ENCODE assay signal across 9 cellular contexts in the genomic region with DNA sequence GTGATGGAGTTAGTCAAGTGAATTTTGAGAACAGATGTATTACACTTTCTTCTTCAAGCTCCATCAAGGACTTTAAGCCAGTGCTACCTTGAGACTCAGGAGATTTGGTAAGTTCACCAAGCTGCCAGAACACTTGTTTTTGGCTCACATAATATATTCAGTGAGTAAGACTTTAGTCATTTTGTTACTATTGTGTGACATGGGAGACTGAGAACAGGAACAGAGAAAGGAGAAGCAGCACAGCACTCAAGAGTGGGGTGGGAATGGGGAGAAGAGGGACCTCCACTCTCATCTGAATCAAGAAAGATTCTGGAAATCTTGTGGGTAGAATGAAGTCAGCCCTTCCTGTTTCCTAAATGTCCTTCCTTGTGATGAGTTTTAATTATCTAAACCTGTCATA.
DNase-seq lines count a peak whose midpoint lies in the region; ATAC-seq and TF ChIP-seq lines count a peak whose summit lies in the region.
"Had no signal": no experiment of that assay in that cellular context is flagged by ENCODE, and none has a peak within 500 bp of the region (broad histone marks: within the 10 kb centered on the region; RNA-seq: fewer than 3 reads in every experiment).

No MANE protein-coding gene starts in this region.

- H3K27me3 Mint-ChIP-seq in activated T-helper 2 cell treated with anti-CD3 and anti-CD28 coated beads, Interferon-gamma antibody, Interleukin-2, Interleukin-4, amounts not matched to agents 10 μg/mL and 5 μg/mL and 100 μg/mL, durations not matched to agents 14 hours and 24 hours and 36 hours (ENCODE audit: low read depth), result peaks cover 3% of the 10 kb centered on the region
- H3K27me3 Mint-ChIP-seq in osteocyte (ENCODE audit: unreplicated experiment), result peaks cover 12% of the 10 kb centered on the region

- H4K20me1 ChIP-seq in smooth muscle cell (ENCODE audit: low read depth), result no peaks in the 10 kb centered on the region

- H3K4me1 ChIP-seq in smooth muscle cell (ENCODE audit: low read depth) (peaks cover 3% of the 10 kb centered on the region), colonic mucosa (no peaks in the 10 kb centered on the region)

- H3K4me2 ChIP-seq in smooth muscle cell, result no peak overlapping the region

- no peak overlapping the region for H3K27ac ChIP-seq in smooth muscle cell (ENCODE audit: low read depth)
- H3K27ac ChIP-seq in colonic mucosa, result no peak overlapping the region
- H3K27ac ChIP-seq: SK-N-MC had no signal

- no peak overlapping the region for H3K4me3 Mint-ChIP-seq in activated T-helper 2 cell treated with anti-CD3 and anti-CD28 coated beads, Interferon-gamma antibody, Interleukin-2, Interleukin-4, amounts not matched to agents 10 μg/mL and 5 μg/mL and 100 μg/mL, durations not matched to agents 14 hours and 24 hours and 36 hours (ENCODE audit: low read depth)
- no peak overlapping the region for H3K4me3 Mint-ChIP-seq in osteocyte (ENCODE audit: unreplicated experiment)

- H3K36me3 ChIP-seq in smooth muscle cell (ENCODE audit: low read depth) (no peaks in the 10 kb centered on the region), colonic mucosa (no peaks in the 10 kb centered on the region)

- no peaks in the 10 kb centered on the region for H3K27me3 ChIP-seq in smooth muscle cell (ENCODE audit: low read depth)
- H3K27me3 ChIP-seq in colonic mucosa, result no peaks in the 10 kb centered on the region

- intact Hi-C loops in activated T-helper 2 cell treated with anti-CD3 and anti-CD28 coated beads, Interferon-gamma antibody, Interleukin-2, Interleukin-4, amounts not matched to agents 10 μg/mL and 5 μg/mL and 100 μg/mL, durations not matched to agents 14 hours and 24 hours and 36 hours (cut with micrococcal nuclease), result loop anchor here (2.0 to 10.0 kb wide), 5 partner anchors 87 to 645 kb away; a partner anchor contains a TSS
- intact Hi-C loops in colonic mucosa (cut with DNase I), result no loop called here

- H3K9ac ChIP-seq in smooth muscle cell (ENCODE audit: low read depth), result no peak overlapping the region
- H3K9ac ChIP-seq in colonic mucosa (ENCODE audit: low read depth in 2 of 2, low read length in 2 of 2), result no peak overlapping the region

- peak overlapping the region; percentile 63 for H3K27ac Mint-ChIP-seq in activated T-helper 2 cell treated with anti-CD3 and anti-CD28 coated beads, Interferon-gamma antibody, Interleukin-2, Interleukin-4, amounts not matched to agents 10 μg/mL and 5 μg/mL and 100 μg/mL, durations not matched to agents 14 hours and 24 hours and 36 hours
- H3K27ac Mint-ChIP-seq in osteocyte (ENCODE audit: unreplicated experiment), result no peak overlapping the region

- H2AFZ ChIP-seq in smooth muscle cell (ENCODE audit: low read depth), result no peak overlapping the region

- TF ChIP-seq CTCF in osteocyte (IDR thresholded peaks at IDR 0.05), result no peak
- no peak for TF ChIP-seq CTCF in smooth muscle cell (IDR thresholded peaks at IDR 0.05; ENCODE audit: borderline replicate concordance, insufficient read depth, poor library complexity, severe bottlenecking)
- no peak for TF ChIP-seq CTCF in colonic mucosa (IDR thresholded peaks at IDR 0.05)

- ATAC-seq in GM19025 (IDR thresholded peaks at IDR 0.05; ENCODE audit: low read depth, unreplicated experiment) (peak; percentile 27), HG03103 (IDR thresholded peaks at IDR 0.05; ENCODE audit: low read depth, unreplicated experiment) (peak; percentile 20)

- no peaks in the 10 kb centered on the region for H3F3A ChIP-seq in smooth muscle cell (ENCODE audit: low read depth)

- peak; percentile 1 for DNase-seq in Daoy (ENCODE audit: low read depth)
- DNase-seq in activated T-helper 2 cell treated with anti-CD3 and anti-CD28 coated beads, Interferon-gamma antibody, Interleukin-2, Interleukin-4, amounts not matched to agents 10 μg/mL and 5 μg/mL and 100 μg/mL, durations not matched to agents 14 hours and 24 hours and 36 hours (ENCODE audit: low spot score), result no peak
- no peak for DNase-seq in osteocyte (ENCODE audit: extremely low spot score, unreplicated experiment)
- no peak for DNase-seq in smooth muscle cell (lab: John Stamatoyannopoulos, UW; ENCODE audit: unreplicated experiment)
- no peak for DNase-seq in colonic mucosa
- no peak for DNase-seq in NCI-H1048 (lab: John Stamatoyannopoulos, UW)

- no peaks in the 10 kb centered on the region for H3K9me3 Mint-ChIP-seq in activated T-helper 2 cell treated with anti-CD3 and anti-CD28 coated beads, Interferon-gamma antibody, Interleukin-2, Interleukin-4, amounts not matched to agents 10 μg/mL and 5 μg/mL and 100 μg/mL, durations not matched to agents 14 hours and 24 hours and 36 hours
- no peaks in the 10 kb centered on the region for H3K9me3 Mint-ChIP-seq in osteocyte (ENCODE audit: unreplicated experiment)

- H3K4me3 ChIP-seq in smooth muscle cell (no peak overlapping the region), colonic mucosa (no peak overlapping the region)
- H3K4me3 ChIP-seq: SK-N-MC had no signal

- no peaks in the 10 kb centered on the region for H3K36me3 Mint-ChIP-seq in activated T-helper 2 cell treated with anti-CD3 and anti-CD28 coated beads, Interferon-gamma antibody, Interleukin-2, Interleukin-4, amounts not matched to agents 10 μg/mL and 5 μg/mL and 100 μg/mL, durations not matched to agents 14 hours and 24 hours and 36 hours (ENCODE audit: low read depth)
- no peaks in the 10 kb centered on the region for H3K36me3 Mint-ChIP-seq in osteocyte (ENCODE audit: unreplicated experiment)

- no peaks in the 10 kb centered on the region for H3K9me3 ChIP-seq in smooth muscle cell (replicated peaks; ENCODE audit: low read depth)
- no peaks in the 10 kb centered on the region for H3K9me3 ChIP-seq in colonic mucosa

- no peaks in the 10 kb centered on the region for H3K79me2 ChIP-seq in smooth muscle cell (ENCODE audit: low read depth)

- H3K4me1 Mint-ChIP-seq in activated T-helper 2 cell treated with anti-CD3 and anti-CD28 coated beads, Interferon-gamma antibody, Interleukin-2, Interleukin-4, amounts not matched to agents 10 μg/mL and 5 μg/mL and 100 μg/mL, durations not matched to agents 14 hours and 24 hours and 36 hours (ENCODE audit: low read depth), result peaks cover 44% of the 10 kb centered on the region
- H3K4me1 Mint-ChIP-seq in osteocyte (ENCODE audit: unreplicated experiment), result no peaks in the 10 kb centered on the region
